25 cellular contexts compared by ENCODE assay signal in genomic region chr21:32710987-32711386, GRCh38.
"Had no signal": no experiment of that assay in that cellular context is flagged by ENCODE, and none has a peak within 500 bp of the region (broad histone marks: within the 10 kb centered on the region; RNA-seq: fewer than 3 reads in every experiment).

No MANE protein-coding gene starts in this region.

- H3K9me3 ChIP-seq: ovary, psoas muscle, stomach, testis, thyroid gland, transverse colon, upper lobe of left lung, vagina had no signal

- H3K4me1 ChIP-seq: testis, vagina had no signal

- H3K27me3 ChIP-seq: ovary, stomach, testis, thyroid gland, transverse colon, upper lobe of left lung, vagina had no signal

- H3K4me3 ChIP-seq: lung, ovary, psoas muscle, skin epidermis, stomach, testis, thyroid gland, transverse colon, upper lobe of left lung, vagina had no signal

- H3K36me3 ChIP-seq: ovary, stomach, thyroid gland, transverse colon, upper lobe of left lung, vagina had no signal

- H3K27ac ChIP-seq: ovary, psoas muscle, skin epidermis, stomach, testis, thyroid gland, transverse colon, upper lobe of left lung, vagina had no signal

- DNase-seq: hypothalamus; immature natural killer cell; kidney; mesendoderm; naive B cell; natural killer cell; ovary; posterior cingulate gyrus; psoas muscle; stimulated activated CD4-positive, alpha-beta T cell treated with anti-CD3 and anti-CD28 coated beads, Interleukin-12 subunit alpha, Interleukin-12 subunit beta, amount 100 ng/mL, for 4 hours; stimulated activated CD4-positive, alpha-beta T cell treated with anti-CD3 and anti-CD28 coated beads, Interleukin-15, amount 100 ng/mL, for 24 hours; stimulated activated CD4-positive, alpha-beta T cell treated with anti-CD3 and anti-CD28 coated beads, Interleukin-2, amount 100 ng/mL, for 24 hours; stimulated activated CD4-positive, alpha-beta T cell treated with anti-CD3 and anti-CD28 coated beads, Interleukin-4, amount 100 ng/mL, for 1 hour; stimulated activated naive B cell treated with anti-CD40 and anti-IgM and Interleukin-4, amounts not matched to agents 10 μg/mL and 1 μg/mL and 100 μg/mL, for 72 hours; stimulated activated naive CD8-positive, alpha-beta T cell treated with anti-CD3 and anti-CD28 coated beads, Interleukin-15, Interleukin-2, amounts not matched to agents 100 U/mL and 50 U/mL, for 24 hours; stomach; testis; thyroid gland; transverse colon; upper lobe of left lung had no signal

- ATAC-seq: left lobe of liver; natural killer cell; sciatic nerve; stimulated activated naive B cell treated with anti-CD40 and anti-IgM and Interleukin-4, amounts not matched to agents 10 μg/mL and 1 μg/mL and 100 μg/mL, for 72 hours; stimulated activated naive CD8-positive, alpha-beta T cell treated with anti-CD3 and anti-CD28 coated beads, Interleukin-15, Interleukin-2, amounts not matched to agents 100 U/mL and 50 U/mL, for 24 hours had no signal
